Comparison of ENCODE assay signal across 9 cellular contexts in genomic region chr6:166343157-166343502, GRCh38. TPM values are rescaled to one million over a fixed set of nuclear protein-coding genes. Genes with fewer than 3 reads are reported as not detected.
A peak's percentile ranks its signal among the peaks of the same experiment; 100 is the strongest.
DNase-seq lines count a peak whose midpoint lies in the region; ATAC-seq, FAIRE-seq and TF ChIP-seq lines count a peak whose summit lies in the region.
"Had no signal": no experiment of that assay in that cellular context is flagged by ENCODE, and none has a peak within 500 bp of the region (broad histone marks: within the 10 kb centered on the region; RNA-seq: fewer than 3 reads in every experiment).

No MANE protein-coding gene starts in this region.

- H4K20me1 ChIP-seq in IMR-90 (ENCODE audit: insufficient read depth, low read length) = peaks cover 30% of the 10 kb centered on the region
- 0 out of 2 replicates have a peak, but pooled peaks cover 3% of the 10 kb centered on the region for H4K20me1 ChIP-seq in GM12878 (ENCODE audit: control insufficient read depth, insufficient read depth)

- WGBS in IMR-90 (ENCODE audit: extremely low coverage in 2 of 2, insufficient read length in 1 of 2), 2 experiments = no CpG with 5 or more reads among the region's 3 CpGs
- 0% methylated on average over 3 of the region's 3 CpGs for WGBS in GM12878 (ENCODE audit: insufficient coverage, insufficient replicate concordance, low lambda C conversion rate, missing lambda C conversion rate)
- WGBS in mesendoderm (ENCODE audit: extremely low coverage, insufficient coverage, low lambda C conversion rate) = no CpG with 5 or more reads among the region's 3 CpGs

- no peak for DNase-seq in Caco-2
- DNase-seq in IMR-90 = no peak
- peak; percentile 40 for DNase-seq in GM12878 (ENCODE audit: low read depth, low spot score)
- no peak for DNase-seq in mesendoderm
- DNase-seq in NCI-H524 (lab: John Stamatoyannopoulos, UW) = no peak
- no peak for DNase-seq in hypothalamus (lab: John Stamatoyannopoulos, UW)
- no peak for DNase-seq in NCI-H1930 (lab: John Stamatoyannopoulos, UW)

- POLR2A ChIA-PET in Caco-2 (lab: Charles Lee) (no interaction called here), IMR-90 (lab: Charles Lee; ENCODE audit: unreplicated experiment) (no interaction called here), GM12878 (lab: Charles Lee) (interaction anchor here (0.7 to 2.5 kb wide), 6 partner anchors 9 to 38 kb away, joined by 3 to 24 read pairs (median 5); no protein-coding TSS in a partner anchor)

- peaks cover 6% of the 10 kb centered on the region for H3K4me1 Mint-ChIP-seq in Caco-2 (ENCODE audit: low read depth, unreplicated experiment)

- no peak overlapping the region for H2BK120ac ChIP-seq in IMR-90 (ENCODE audit: low read depth, low read length)
- no peak overlapping the region for H2BK120ac ChIP-seq in mesendoderm (ENCODE audit: low read depth, low read length)

- peaks cover 8% of the 10 kb centered on the region for H3K9me3 Mint-ChIP-seq in Caco-2 (ENCODE audit: unreplicated experiment)

- dilution Hi-C loops in IMR-90 (cut with HindIII; ENCODE audit: low sequenced_read_pairs, unreplicated experiment) = no loop called here

- H4K5ac ChIP-seq in IMR-90 (ENCODE audit: low read depth, low read length) (peak overlapping the region; percentile 96), mesendoderm (ENCODE audit: low read length) (no peak overlapping the region)

- peak overlapping the region; percentile 97 for H2AK9ac ChIP-seq in IMR-90 (replicated peaks; ENCODE audit: low read depth, low read length, poor library complexity)

- CTCF ChIA-PET in Caco-2 (lab: Charles Lee) = interaction anchor here (1.2 kb wide), 1 partner anchor 38 kb away, joined by 3 read pairs; no protein-coding TSS in a partner anchor
- CTCF ChIA-PET in IMR-90 (lab: Yijun Ruan, JAX) = no interaction called here
- CTCF ChIA-PET in GM12878 (lab: Yijun Ruan, JAX) = interaction anchor here (1.1 to 2.7 kb wide), 4 partner anchors 9 to 38 kb away, joined by 4 to 21 read pairs (median 6); no protein-coding TSS in a partner anchor

- TF ChIP-seq POLR2A in IMR-90 (IDR thresholded peaks at IDR 0.05; ENCODE audit: low read depth, low read length) (no peak), GM12878 (IDR thresholded peaks at IDR 0.05; ENCODE audit: low read depth, low read length) (no peak)

- H3K4me1 ChIP-seq in Caco-2 (peaks cover 17% of the 10 kb centered on the region), IMR-90 (ENCODE audit: control insufficient read depth, insufficient read depth, low read length) (no peaks in the 10 kb centered on the region; the same call in 1 of the 2 replicates), GM12878 (ENCODE audit: control insufficient read depth, insufficient read depth, low read length) (peaks cover 3% of the 10 kb centered on the region; the same call in 1 of the 2 replicates), mesendoderm (ENCODE audit: control insufficient read depth, low read depth, low read length) (peaks cover 2% of the 10 kb centered on the region)

- H3K79me2 ChIP-seq in GM12878 (ENCODE audit: control insufficient read depth, insufficient read depth, low read length) (peaks cover 52% of the 10 kb centered on the region), mesendoderm (ENCODE audit: control insufficient read depth, insufficient read depth, low read length) (peaks cover 41% of the 10 kb centered on the region)

- H2BK15ac ChIP-seq in IMR-90 (ENCODE audit: low read depth, low read length) (no peak overlapping the region), mesendoderm (replicated peaks; ENCODE audit: low read depth) (no peak overlapping the region)

- H2AFZ ChIP-seq in IMR-90 (replicated peaks; ENCODE audit: low read length, poor library complexity) (peak overlapping the region; percentile 100), GM12878 (ENCODE audit: control insufficient read depth, low read depth, low read length) (peak overlapping the region; percentile 88)

- BruUV-seq in Caco-2 (replicated peaks; lab: Mats Ljungman, UMichigan) (no TSS peak), IMR-90 (replicated peaks; lab: Mats Ljungman, UMichigan) (no TSS peak), GM12878 (replicated peaks; lab: Mats Ljungman, UMichigan) (no TSS peak)

- H4K8ac ChIP-seq in IMR-90 (ENCODE audit: low read depth in 2 of 2, low read length in 2 of 2) = peak overlapping the region; percentile 85 to 98
- H4K8ac ChIP-seq in mesendoderm (ENCODE audit: low read depth, low read length) = no peak overlapping the region

- H3K27ac ChIP-seq in IMR-90 (ENCODE audit: insufficient read depth, low read length) (no peak overlapping the region; the same call in 1 of the 2 replicates), GM12878 (ENCODE audit: control insufficient read depth, insufficient read depth) (peak overlapping the region; percentile 99), mesendoderm (ENCODE audit: low read depth, low read length) (no peak overlapping the region)

- H3K36me3 Mint-ChIP-seq in Caco-2 (ENCODE audit: insufficient read depth, unreplicated experiment) = no peaks in the 10 kb centered on the region

- H3K4me3 ChIP-seq in Caco-2 (ENCODE audit: low read depth, low read length) = peak overlapping the region; percentile 99
- peak overlapping the region; percentile 82 for H3K4me3 ChIP-seq in IMR-90 (ENCODE audit: insufficient read depth, low read depth, low read length)
- H3K4me3 ChIP-seq in GM12878 = peak overlapping the region; percentile 96
- H3K4me3 ChIP-seq in mesendoderm (ENCODE audit: low read length) = peak overlapping the region; percentile 22

- H3K9me1 ChIP-seq in IMR-90 (ENCODE audit: insufficient read depth, low read length) = peaks cover 12% of the 10 kb centered on the region

- TF ChIP-seq EP300 in GM12878 (IDR thresholded peaks at IDR 0.05; ENCODE audit: borderline replicate concordance in 1 of 2, control insufficient read depth in 1 of 2, low read depth in 2 of 2, low read length in 2 of 2) = no peak; a peak in 1 of 4 replicates

- in situ Hi-C loops in IMR-90 (cut with MboI; ENCODE audit: low sequenced_read_pairs) = no loop called here
- in situ Hi-C loops in GM12878 (cut with MboI) = no loop called here

- H3K9me3 ChIP-seq in Caco-2 (no peaks in the 10 kb centered on the region), IMR-90 (ENCODE audit: control insufficient read depth, insufficient read depth, low read length) (no peaks in the 10 kb centered on the region), GM12878 (replicated peaks; ENCODE audit: control insufficient read depth, insufficient read depth, low read length) (no peaks in the 10 kb centered on the region)

- H3K14ac ChIP-seq in IMR-90 (replicated peaks; ENCODE audit: low read depth, low read length) = peak overlapping the region; percentile 97

- SMC1A ChIA-PET in GM12878 (lab: Charles Lee; ENCODE audit: uncharacterized antibody, unreplicated experiment) = interaction anchor here (0.6 to 3.0 kb wide), 5 partner anchors 9 to 67 kb away, joined by 3 to 18 read pairs (median 7); no protein-coding TSS in a partner anchor

- peak overlapping the region; percentile 88 for H3K4me3 Mint-ChIP-seq in Caco-2 (ENCODE audit: unreplicated experiment)

- H3K36me3 ChIP-seq in Caco-2 (ENCODE audit: control insufficient read depth, insufficient read depth, low read length) = no peaks in the 10 kb centered on the region; the same call in 1 of the 2 replicates
- H3K36me3 ChIP-seq in IMR-90 (ENCODE audit: control insufficient read depth, insufficient read depth, low read length) = peaks cover 3% of the 10 kb centered on the region
- peaks cover 0 to 11% of the 10 kb centered on the region in 2 experiments; a peak in 2 of 4 replicates for H3K36me3 ChIP-seq in GM12878 (ENCODE audit: control insufficient read depth in 2 of 2, insufficient read depth in 2 of 2, low read length in 1 of 2)
- H3K36me3 ChIP-seq in mesendoderm (ENCODE audit: control insufficient read depth, insufficient read depth, low read length) = no peaks in the 10 kb centered on the region

- H3K27ac Mint-ChIP-seq in Caco-2 (ENCODE audit: unreplicated experiment) = no peak overlapping the region

- 0 out of 2 replicates have a peak overlapping the region, but pooled peaks have one; percentile 93 for H4K91ac ChIP-seq in IMR-90 (ENCODE audit: insufficient read depth, low read depth, low read length)

- no peak overlapping the region for H2BK20ac ChIP-seq in IMR-90 (ENCODE audit: low read depth, low read length)

- peak overlapping the region; percentile 99 for H3K23ac ChIP-seq in IMR-90 (ENCODE audit: low read depth, low read length)
- no peak overlapping the region for H3K23ac ChIP-seq in mesendoderm (ENCODE audit: low read length)

- no peaks in the 10 kb centered on the region for H3K27me3 Mint-ChIP-seq in Caco-2 (ENCODE audit: insufficient read depth, unreplicated experiment)

- TF ChIP-seq CTCF in Caco-2 (IDR thresholded peaks at IDR 0.05; ENCODE audit: insufficient read depth in 1 of 2, low read depth in 1 of 2, low read length in 1 of 2, severe bottlenecking in 1 of 2, unreplicated experiment in 1 of 2) = no peak
- TF ChIP-seq CTCF in IMR-90 (conservative IDR thresholded peaks at IDR 0.05; ENCODE audit: low read depth, low read length) = no peak
- no peak for TF ChIP-seq CTCF in GM12878 (IDR thresholded peaks at IDR 0.05 in 2 of 3, conservative IDR thresholded peaks at IDR 0.05 in 1 of 3; ENCODE audit: control insufficient read depth in 2 of 3, extremely low read depth in 1 of 3, insufficient read depth in 1 of 3, low read depth in 3 of 3, low read length in 3 of 3)

- intact Hi-C loops in Caco-2 (cut with micrococcal nuclease; ENCODE audit: unreplicated experiment) (loop anchor here (1.0 to 2.0 kb wide), 2 partner anchors 8 to 34 kb away; partner anchors contain the start of gene PRR18), IMR-90 (cut with micrococcal nuclease) (loop anchor here (2.0 kb wide), 1 partner anchor 40 kb away; the partner anchor contains the start of gene MPC1), GM12878 (cut with micrococcal nuclease; ENCODE audit: unreplicated experiment) (loop anchor here (2.0 to 10.0 kb wide), 2 partner anchors 64 to 812 kb away; partner anchors contain the start of gene GPR31)

- peak; percentile 34 for ATAC-seq in GM21447 (IDR thresholded peaks at IDR 0.05; ENCODE audit: unreplicated experiment)
- no peak for ATAC-seq in IMR-90 (ENCODE audit: low read depth)
- ATAC-seq in GM12878 = peak; percentile 46

- peak overlapping the region; percentile 97 for H3K4me2 ChIP-seq in IMR-90 (ENCODE audit: low read depth, low read length)
- peak overlapping the region; percentile 89 for H3K4me2 ChIP-seq in GM12878 (ENCODE audit: control insufficient read depth, insufficient read depth)
- peak overlapping the region; percentile 80 for H3K4me2 ChIP-seq in mesendoderm (ENCODE audit: low read length)

- H3K79me1 ChIP-seq in IMR-90 (ENCODE audit: low read depth in 1 of 2, low read length in 2 of 2) = peaks cover 10 to 43% of the 10 kb centered on the region in 2 experiments; a peak in 3 of 4 replicates
- peaks cover 26% of the 10 kb centered on the region for H3K79me1 ChIP-seq in mesendoderm (ENCODE audit: low read length)

- H3K18ac ChIP-seq in IMR-90 (ENCODE audit: low read depth, low read length) (no peak overlapping the region), mesendoderm (ENCODE audit: low read length) (no peak overlapping the region)

- TF ChIP-seq RAD21 in IMR-90 (IDR thresholded peaks at IDR 0.05; ENCODE audit: low read length) (no peak), GM12878 (IDR thresholded peaks at IDR 0.05; ENCODE audit: insufficient read depth, low read depth, low read length) (no peak)

- peak overlapping the region; percentile 99 for H3K4ac ChIP-seq in IMR-90 (ENCODE audit: low read depth, low read length)
- peak overlapping the region; percentile 77 for H3K4ac ChIP-seq in mesendoderm (ENCODE audit: low read depth, low read length)

- H2BK5ac ChIP-seq in IMR-90 (ENCODE audit: low read depth, low read length, poor library complexity, severe bottlenecking) (no peak overlapping the region), mesendoderm (ENCODE audit: low read length) (no peak overlapping the region)

- no peak overlapping the region for H2AK5ac ChIP-seq in IMR-90 (ENCODE audit: low read depth, low read length)
- H2AK5ac ChIP-seq in mesendoderm (ENCODE audit: low read length) = no peak overlapping the region

- H3K27me3 ChIP-seq in Caco-2 (replicated peaks; ENCODE audit: control insufficient read depth, insufficient read depth, low read length) (no peaks in the 10 kb centered on the region), IMR-90 (ENCODE audit: control insufficient read depth, insufficient read depth, low read length) (no peaks in the 10 kb centered on the region; the same call in 1 of the 2 replicates), GM12878 (replicated peaks in 1 of 2; ENCODE audit: control insufficient read depth in 2 of 2, insufficient read depth in 2 of 2, low read length in 1 of 2) (no peaks in the 10 kb centered on the region), mesendoderm (ENCODE audit: insufficient read depth, low read length, poor library complexity) (no peaks in the 10 kb centered on the region)

- RAD21 ChIA-PET in GM12878 (lab: Charles Lee; ENCODE audit: unreplicated experiment) = interaction anchor here (1.0 to 2.2 kb wide), 5 partner anchors 9 to 38 kb away, joined by 3 to 15 read pairs (median 7); no protein-coding TSS in a partner anchor

- peak; percentile 80 for FAIRE-seq in GM12878 (lab: Jason Lieb, UNC)

- H3K56ac ChIP-seq in IMR-90 (ENCODE audit: extremely low read depth, insufficient read depth, low read length) (peak overlapping the region; percentile 43; the same call in 1 of the 2 replicates), mesendoderm (ENCODE audit: low read length) (peak overlapping the region; percentile 100)

- H3K9ac ChIP-seq in IMR-90 (ENCODE audit: low read depth, low read length) (peak overlapping the region; percentile 90), GM12878 (ENCODE audit: control insufficient read depth, insufficient read depth, low read length) (peak overlapping the region; percentile 99), mesendoderm (ENCODE audit: low read length) (peak overlapping the region; percentile 98)

RNA-seq across cellular contexts. Expression of gene SFT2D1, which starts 0.8 kb away (rescaled TPM):
- 44.3 and 48.1 TPM in 2 replicates for total RNA-seq in Caco-2 (2022)
- 10.2 and 31.9 TPM in 2 replicates for total RNA-seq in IMR-90 (2012; rRNA removed)
- polyA plus RNA-seq in IMR-90 (2012; rRNA removed) = 42.1 and 45.8 TPM in 2 replicates
- 51.6 and 81.2 TPM in 2 replicates for polyA plus RNA-seq in IMR-90 (2012; cell fraction: cytosol; rRNA removed)
- polyA plus RNA-seq in IMR-90 (2012; cell fraction: nucleus; rRNA removed; ENCODE audit: low replicate concordance) = 20.7 and 59.5 TPM in 2 replicates
- total RNA-seq in GM12878 (2013; cell fraction: nucleolus; rRNA removed) = 290 and 291 TPM in 2 replicates
- 105 and 145 TPM in 2 replicates for total RNA-seq in GM12878 (2014; rRNA removed)
- total RNA-seq in GM12878 (2014; rRNA removed; fragmentation: Illumina TruSeq; extraction: Trizol) = 69.5 and 73.7 TPM in 2 replicates
- total RNA-seq in GM12878 (2021) = 77.6 and 78.3 TPM in 2 replicates
- polyA plus RNA-seq in GM12878 (2011; ENCODE audit: low read depth) = 55.2 TPM
- polyA plus RNA-seq in GM12878 (2011; rRNA removed) = 279 and 281 TPM in 2 replicates
- polyA plus RNA-seq in GM12878 (2011; cell fraction: cytosol; rRNA removed) = 110 and 145 TPM in 2 replicates
- 139 and 171 TPM in 2 replicates for polyA plus RNA-seq in GM12878 (2011; cell fraction: nucleus; rRNA removed)
- 107 and 120 TPM in 2 replicates for polyA plus RNA-seq in GM12878 (2012)
- 92.6 and 100 TPM in 2 replicates for polyA plus RNA-seq in GM12878 (2014; fragmentation: Illumina TruSeq; extraction: Trizol)
- 100 to 1,000 TPM; 119 to 149 TPM for polyA plus RNA-seq in GM12878 (2014; fragmentation: Nextera tagmentation; extraction: Ambion mirVana)
- polyA plus RNA-seq in GM12878 (2014; rRNA removed) = 110 and 130 TPM in 2 replicates
- polyA plus RNA-seq in GM12878 (2016; fragmentation: Nextera tagmentation; extraction: Ambion mirVana) = 100 to 1,000 TPM; 205 to 231 TPM
- polyA minus RNA-seq in GM12878 (2011; rRNA and poly(A)+ RNA removed) = 79.8 and 81.2 TPM in 2 replicates
- 21.2 and 32.0 TPM in 2 replicates for polyA minus RNA-seq in GM12878 (2011; cell fraction: cytosol; rRNA and poly(A)+ RNA removed)
- polyA minus RNA-seq in GM12878 (2011; cell fraction: nucleus; rRNA and poly(A)+ RNA removed) = 52.7 and 59.1 TPM in 2 replicates
- 77.1 TPM for polyA plus RNA-seq in mesendoderm (2013, experiment 1 of 2)
- polyA plus RNA-seq in mesendoderm (2013, experiment 2 of 2) = 80.5 TPM

RNA-seq across cellular contexts. Expression of gene PRR18, which starts 34.9 kb away (rescaled TPM):
- total RNA-seq in Caco-2 (2022) = 0.77 and 0.95 TPM in 2 replicates
- not detected in 2 replicates for total RNA-seq in IMR-90 (2012; rRNA removed)
- not detected in 2 replicates for polyA plus RNA-seq in IMR-90 (2012; rRNA removed)
- polyA plus RNA-seq in IMR-90 (2012; cell fraction: cytosol; rRNA removed) = 0.01 TPM in 1 of 2 replicates, not detected in the other
- polyA plus RNA-seq in IMR-90 (2012; cell fraction: nucleus; rRNA removed; ENCODE audit: low replicate concordance) = not detected in 2 replicates
- 3.3 and 4.1 TPM in 2 replicates for total RNA-seq in GM12878 (2013; cell fraction: nucleolus; rRNA removed)
- total RNA-seq in GM12878 (2014; rRNA removed) = 3.3 and 4.0 TPM in 2 replicates
- total RNA-seq in GM12878 (2014; rRNA removed; fragmentation: Illumina TruSeq; extraction: Trizol) = 1.2 and 1.3 TPM in 2 replicates
- 8.2 and 8.8 TPM in 2 replicates for total RNA-seq in GM12878 (2021)
- 1.0 TPM for polyA plus RNA-seq in GM12878 (2011; ENCODE audit: low read depth)
- polyA plus RNA-seq in GM12878 (2011; rRNA removed) = 2.0 and 2.5 TPM in 2 replicates
- 2.2 and 2.7 TPM in 2 replicates for polyA plus RNA-seq in GM12878 (2011; cell fraction: cytosol; rRNA removed)
- 6.2 and 6.4 TPM in 2 replicates for polyA plus RNA-seq in GM12878 (2011; cell fraction: nucleus; rRNA removed)
- 2.1 and 3.7 TPM in 2 replicates for polyA plus RNA-seq in GM12878 (2012)
- 1.9 and 2.1 TPM in 2 replicates for polyA plus RNA-seq in GM12878 (2014; fragmentation: Illumina TruSeq; extraction: Trizol)
- under 1 TPM; 0.26 to 0.84 TPM for polyA plus RNA-seq in GM12878 (2014; fragmentation: Nextera tagmentation; extraction: Ambion mirVana)
- 3.6 and 4.1 TPM in 2 replicates for polyA plus RNA-seq in GM12878 (2014; rRNA removed)
- under 1 TPM; 0.13 to 0.42 TPM for polyA plus RNA-seq in GM12878 (2016; fragmentation: Nextera tagmentation; extraction: Ambion mirVana)
- 1.3 and 2.6 TPM in 2 replicates for polyA minus RNA-seq in GM12878 (2011; rRNA and poly(A)+ RNA removed)
- 1.0 and 2.3 TPM in 2 replicates for polyA minus RNA-seq in GM12878 (2011; cell fraction: cytosol; rRNA and poly(A)+ RNA removed)
- polyA minus RNA-seq in GM12878 (2011; cell fraction: nucleus; rRNA and poly(A)+ RNA removed) = 2.2 and 4.3 TPM in 2 replicates
- polyA plus RNA-seq in mesendoderm (2013, experiment 1 of 2) = 0.35 TPM
- polyA plus RNA-seq in mesendoderm (2013, experiment 2 of 2) = 0.32 TPM
- total RNA-seq: SK-MEL-5 had no signal

RNA-seq across cellular contexts. Expression of gene MPC1, which starts 39.6 kb away (rescaled TPM):
- total RNA-seq in Caco-2 (2022) (19.7 and 20.4 TPM in 2 replicates), IMR-90 (2012; rRNA removed) (10.9 and 16.1 TPM in 2 replicates), GM12878 (2014; rRNA removed) (60.8 and 78.8 TPM in 2 replicates), GM12878 (2014; rRNA removed; fragmentation: Illumina TruSeq; extraction: Trizol) (76.1 and 76.7 TPM in 2 replicates), GM12878 (2021) (51.6 and 55.0 TPM in 2 replicates)
- polyA plus RNA-seq in IMR-90 (2012; rRNA removed) (11.8 and 12.0 TPM in 2 replicates), GM12878 (2011; rRNA removed) (53.2 and 58.5 TPM in 2 replicates), GM12878 (2014; fragmentation: Illumina TruSeq; extraction: Trizol) (93.8 and 100 TPM in 2 replicates), GM12878 (2014; fragmentation: Nextera tagmentation; extraction: Ambion mirVana) (10 to 100 TPM; 81.5 to 97.0 TPM), GM12878 (2014; rRNA removed) (61.5 and 61.9 TPM in 2 replicates), GM12878 (2016; fragmentation: Nextera tagmentation; extraction: Ambion mirVana) (100 to 1,000 TPM; 173 to 177 TPM)
- 14.4 and 15.3 TPM in 2 replicates for polyA plus RNA-seq in IMR-90 (2012; cell fraction: cytosol; rRNA removed)
- polyA plus RNA-seq in IMR-90 (2012; cell fraction: nucleus; rRNA removed; ENCODE audit: low replicate concordance) = 5.4 and 19.1 TPM in 2 replicates
- total RNA-seq in GM12878 (2013; cell fraction: nucleolus; rRNA removed) = 7.7 and 10.5 TPM in 2 replicates
- polyA plus RNA-seq in GM12878 (2011; ENCODE audit: low read depth) = 17.6 TPM
- 39.8 and 50.1 TPM in 2 replicates for polyA plus RNA-seq in GM12878 (2011; cell fraction: cytosol; rRNA removed)
- polyA plus RNA-seq in GM12878 (2011; cell fraction: nucleus; rRNA removed) = 25.9 and 30.5 TPM in 2 replicates
- 35.1 and 37.5 TPM in 2 replicates for polyA plus RNA-seq in GM12878 (2012)
- 16.5 and 20.0 TPM in 2 replicates for polyA minus RNA-seq in GM12878 (2011; rRNA and poly(A)+ RNA removed)
- 9.0 and 14.8 TPM in 2 replicates for polyA minus RNA-seq in GM12878 (2011; cell fraction: cytosol; rRNA and poly(A)+ RNA removed)
- 3.6 and 3.8 TPM in 2 replicates for polyA minus RNA-seq in GM12878 (2011; cell fraction: nucleus; rRNA and poly(A)+ RNA removed)
- 29.7 TPM for polyA plus RNA-seq in mesendoderm (2013, experiment 1 of 2)
- 27.6 TPM for polyA plus RNA-seq in mesendoderm (2013, experiment 2 of 2)

Comparison
In these comparisons a context has a peak if more than half of its experiments do, and no peak if none do; other contexts are left out.
1. H3K4me3 ChIP-seq: peak in every context shown above with its lines; median percentile 99 in Caco-2; 96 in GM12878; 82 in IMR-90; 22 in mesendoderm.